In genomic region chr2:8254791-8255447, GRCh38 we compare ENCODE assay signal across 17 cellular contexts.
A peak's percentile ranks its signal among the peaks of the same experiment; 100 is the strongest.
DNase-seq lines count a peak whose midpoint lies in the region; ATAC-seq and TF ChIP-seq lines count a peak whose summit lies in the region.
"Had no signal": no experiment of that assay in that cellular context is flagged by ENCODE, and none has a peak within 500 bp of the region (broad histone marks: within the 10 kb centered on the region; RNA-seq: fewer than 3 reads in every experiment).

No MANE protein-coding gene starts in this region.

- H3K4me1 Mint-ChIP-seq in neural crest cell: peaks cover 50% of the 10 kb centered on the region
- H3K4me1 Mint-ChIP-seq in naive thymus-derived CD8-positive, alpha-beta T cell: peaks cover 5 to 18% (median 10%) of the 10 kb centered on the region in 4 donors

- H3K4me3 Mint-ChIP-seq in neural crest cell: no peak overlapping the region
- H3K4me3 Mint-ChIP-seq in naive thymus-derived CD8-positive, alpha-beta T cell: no peak overlapping the region
- H3K4me3 Mint-ChIP-seq: CD8-positive, alpha-beta memory T cell had no signal

- POLR2A ChIA-PET in HEK293 (lab: Yijun Ruan, JAX): no interaction called here
- POLR2A ChIA-PET in naive thymus-derived CD8-positive, alpha-beta T cell (lab: Charles Lee): no interaction called here

- H3K4me1 ChIP-seq in HEK293 (ENCODE audit: control insufficient read depth, insufficient read depth, low read length): no peaks in the 10 kb centered on the region
- peaks cover 2% of the 10 kb centered on the region for H3K4me1 ChIP-seq in NT2/D1 (ENCODE audit: insufficient read depth, insufficient read length)
- H3K4me1 ChIP-seq: SJCRH30 had no signal

- TF ChIP-seq CTCF in HEK293 (tag by site-specific recombination; IDR thresholded peaks at IDR 0.05) (no peak), fibroblast of pulmonary artery (IDR thresholded peaks at IDR 0.05; ENCODE audit: low read length, missing control alignments) (no peak), neural crest cell (conservative IDR thresholded peaks at IDR 0.05) (no peak)

- H3K36me3 ChIP-seq in HEK293 (ENCODE audit: control insufficient read depth in 2 of 2, insufficient read depth in 1 of 2, low read length in 2 of 2) (no peaks in the 10 kb centered on the region), NT2/D1 (ENCODE audit: insufficient read depth, insufficient read length, low read length) (no peaks in the 10 kb centered on the region)
- H3K36me3 ChIP-seq: SJCRH30 had no signal

- H3K9ac ChIP-seq in NT2/D1 (ENCODE audit: insufficient read length, low read depth): peak overlapping the region; percentile 52

- peak overlapping the region; percentile 10 for H3K27ac Mint-ChIP-seq in neural crest cell (ENCODE audit: unreplicated experiment)
- peak overlapping the region in 1 of 10 donors; percentile 32 for H3K27ac Mint-ChIP-seq in naive thymus-derived CD8-positive, alpha-beta T cell

- peaks cover 4% of the 10 kb centered on the region for H3K9me3 Mint-ChIP-seq in neural crest cell
- peaks cover 0 to 10% (median 5%) of the 10 kb centered on the region in 9 donors for H3K9me3 Mint-ChIP-seq in naive thymus-derived CD8-positive, alpha-beta T cell

- H3K4me3 ChIP-seq in HEK293 (ENCODE audit: low read depth, low read length): no peak overlapping the region
- H3K4me3 ChIP-seq in NT2/D1 (ENCODE audit: insufficient read length, low read depth): no peak overlapping the region
- H3K4me3 ChIP-seq in fibroblast of pulmonary artery (replicated peaks; ENCODE audit: low read depth, low read length): no peak overlapping the region
- H3K4me3 ChIP-seq: SJCRH30 had no signal

- DNase-seq in NT2/D1 (ENCODE audit: low read depth, low spot score): no peak
- DNase-seq in fibroblast of pulmonary artery (ENCODE audit: low read depth): peak; percentile 3
- DNase-seq in neural crest cell (ENCODE audit: low read depth, low spot score): no peak
- DNase-seq in NCI-H1048 (lab: John Stamatoyannopoulos, UW): no peak
- DNase-seq in naive thymus-derived CD8-positive, alpha-beta T cell: no peak
- DNase-seq in NCI-H748 (lab: John Stamatoyannopoulos, UW; ENCODE audit: unreplicated experiment): no peak
- DNase-seq in DMS79 (lab: John Stamatoyannopoulos, UW): no peak
- DNase-seq: ACHN; C1 segment of cervical spinal cord; CD8-positive, alpha-beta memory T cell; NCI-H1436; NCI-H1930; NCI-H226; NCI-H524 treated with DMSO at 0.1 percent for 48 hours; SJCRH30 had no signal

- H3K27ac ChIP-seq in HEK293 (ENCODE audit: extremely low read depth, low read depth, low read length): no peak overlapping the region
- H3K27ac ChIP-seq: SJCRH30 had no signal

- H3K9me3 ChIP-seq in HEK293 (ENCODE audit: control insufficient read depth, insufficient read depth, low read depth, low read length) (no peaks in the 10 kb centered on the region), NT2/D1 (ENCODE audit: insufficient read depth, low read length) (peaks cover 37% of the 10 kb centered on the region)
- H3K9me3 ChIP-seq: SJCRH30 had no signal

- ATAC-seq in naive thymus-derived CD8-positive, alpha-beta T cell: no peak
- ATAC-seq: HCT116 had no signal

- H3K27me3 Mint-ChIP-seq in neural crest cell (ENCODE audit: low read depth): no peaks in the 10 kb centered on the region
- H3K27me3 Mint-ChIP-seq in naive thymus-derived CD8-positive, alpha-beta T cell: peaks cover 0 to 7% (median 0%) of the 10 kb centered on the region in 5 donors

- no peaks in the 10 kb centered on the region for H3K27me3 ChIP-seq in NT2/D1 (ENCODE audit: insufficient read depth, insufficient read length)
- H3K27me3 ChIP-seq: SJCRH30 had no signal

- peaks cover 2% of the 10 kb centered on the region for H3K36me3 Mint-ChIP-seq in neural crest cell (ENCODE audit: low read depth)
- peaks cover 0 to 2% (median 0%) of the 10 kb centered on the region in 3 donors for H3K36me3 Mint-ChIP-seq in naive thymus-derived CD8-positive, alpha-beta T cell

- CTCF ChIA-PET in HEK293 (lab: Yijun Ruan, JAX): no interaction called here

TF ChIP-seq in HEK293, 187 proteins besides CTCF, POLR2A, EP300 and RAD21:
- TF ChIP-seq REST (tag by site-specific recombination; IDR thresholded peaks at IDR 0.05) (peak; percentile 43; the same call in 1 of the 2 replicates), ZNF670 (tag by site-specific recombination; IDR thresholded peaks at IDR 0.05; ENCODE audit: low read depth) (no peak)
TF ChIP-seq in HEK293: peak in this region for 1.
